In genomic region chr2:169221745-169222369, GRCh38 we compare ENCODE assay signal across 8 cellular contexts.
DNase-seq lines count a peak whose midpoint lies in the region; ATAC-seq and TF ChIP-seq lines count a peak whose summit lies in the region.

No MANE protein-coding gene starts in this region.

- no peak overlapping the region for H3K4me3 Mint-ChIP-seq in glutamatergic neuron (ENCODE audit: unreplicated experiment)

- no peaks in the 10 kb centered on the region for H3K36me3 ChIP-seq in RWPE2 (ENCODE audit: low read depth)

- H3K27me3 Mint-ChIP-seq in glutamatergic neuron (ENCODE audit: unreplicated experiment) = no peaks in the 10 kb centered on the region

- no peaks in the 10 kb centered on the region for H3K9me3 ChIP-seq in RWPE2 (ENCODE audit: severe bottlenecking)

- peak; percentile 58; the same call in 1 of the 3 replicates for ATAC-seq in RWPE2 (ENCODE audit: low read depth)
- no peak for ATAC-seq in sciatic nerve
- ATAC-seq in GM21723 (IDR thresholded peaks at IDR 0.05; ENCODE audit: unreplicated experiment) = no peak

- H3K27ac Mint-ChIP-seq in glutamatergic neuron (ENCODE audit: unreplicated experiment) = no peak overlapping the region

- no peaks in the 10 kb centered on the region for H3K36me3 Mint-ChIP-seq in glutamatergic neuron (ENCODE audit: unreplicated experiment)

- H3K9me3 Mint-ChIP-seq in glutamatergic neuron (ENCODE audit: unreplicated experiment) = no peaks in the 10 kb centered on the region

- CTCF ChIA-PET in HEK293T (lab: Yijun Ruan, JAX) = interaction anchor here (0.7 to 1.3 kb wide), 7 partner anchors 11 to 112 kb away, joined by 3 to 6 read pairs (median 4); no protein-coding TSS in a partner anchor

- no peaks in the 10 kb centered on the region for H3K4me1 ChIP-seq in RWPE2 (ENCODE audit: insufficient read depth, poor library complexity, severe bottlenecking)

- no peaks in the 10 kb centered on the region for H3K27me3 ChIP-seq in RWPE2 (ENCODE audit: insufficient read depth, poor library complexity, severe bottlenecking)

- no peak overlapping the region for H3K4me3 ChIP-seq in RWPE2 (ENCODE audit: severe bottlenecking)

- no peak overlapping the region for H3K27ac ChIP-seq in RWPE2 (ENCODE audit: poor library complexity, severe bottlenecking)

- POLR2A ChIA-PET in HEK293T (lab: Yijun Ruan, JAX) = interaction anchor here (1.0 kb wide), 1 partner anchor 10 kb away, joined by 3 read pairs; no protein-coding TSS in a partner anchor

- intact Hi-C loops in sciatic nerve (cut with DNase I) = no loop called here

- H3K4me1 Mint-ChIP-seq in glutamatergic neuron (ENCODE audit: low read depth, unreplicated experiment) = no peaks in the 10 kb centered on the region

- peak; percentile 24 for DNase-seq in ACHN
- DNase-seq in HEK293T (ENCODE audit: extremely low spot score) = peak; percentile 28
- no peak for DNase-seq in RWPE2 (ENCODE audit: low spot score)
- DNase-seq in glutamatergic neuron = no peak
- DNase-seq in activated CD8-positive, alpha-beta memory T cell treated with anti-CD3 and anti-CD28 coated beads, Interleukin-2, amount 50 U/mL, for 4 hours = no peak
- DNase-seq in sciatic nerve (ENCODE audit: low spot score) = no peak
- no peak for DNase-seq in activated naive CD4-positive, alpha-beta T cell (lab: John Stamatoyannopoulos, UW)

- in situ Hi-C loops in ACHN (cut with HindIII; ENCODE audit: low pct_ligation_motif_present, low pct_unique_long_range_greater_than_20kb, low sequenced_read_pairs) = no loop called here

- TF ChIP-seq CTCF in RWPE2 (IDR thresholded peaks at IDR 0.05; ENCODE audit: poor library complexity, severe bottlenecking) (peak; percentile 84), glutamatergic neuron (IDR thresholded peaks at IDR 0.05; ENCODE audit: partially characterized antibody, unreplicated experiment) (peak; percentile 23)

TF ChIP-seq in HEK293T, 16 proteins besides CTCF, POLR2A, EP300 and RAD21:
- TF ChIP-seq FOXA1 (IDR thresholded peaks at IDR 0.05) (no peak), SP1 (IDR thresholded peaks at IDR 0.05) (no peak), LEF1 (IDR thresholded peaks at IDR 0.05; ENCODE audit: borderline replicate concordance) (no peak), TARDBP (IDR thresholded peaks at IDR 0.05) (no peak), SUZ12 (IDR thresholded peaks at IDR 0.05) (no peak), FOXM1 (IDR thresholded peaks at IDR 0.05; ENCODE audit: borderline replicate concordance) (no peak), ARNT (IDR thresholded peaks at IDR 0.05) (no peak), FOXK2 (IDR thresholded peaks at IDR 0.05) (no peak), PKNOX1 (IDR thresholded peaks at IDR 0.05) (no peak), L3MBTL2 (conservative IDR thresholded peaks at IDR 0.05) (no peak), ELF4 (IDR thresholded peaks at IDR 0.05) (no peak), CTBP1 (IDR thresholded peaks at IDR 0.05; ENCODE audit: borderline replicate concordance) (no peak), HDGF (IDR thresholded peaks at IDR 0.05; ENCODE audit: borderline replicate concordance) (no peak), BHLHE40 (IDR thresholded peaks at IDR 0.05; ENCODE audit: borderline replicate concordance) (no peak), NFRKB (IDR thresholded peaks at IDR 0.05) (no peak), ZNF384 (IDR thresholded peaks at IDR 0.05) (no peak)

Comparison
In these comparisons a context has a peak if more than half of its experiments do, and no peak if none do; other contexts are left out.
1. DNase-seq: peak in ACHN (single experiment) and HEK293T (single experiment); none in RWPE2 (single experiment), glutamatergic neuron (single experiment), activated CD8-positive, alpha-beta memory T cell treated with anti-CD3 and anti-CD28 coated beads, Interleukin-2, amount 50 U/mL, for 4 hours (single experiment), sciatic nerve (single experiment) and activated naive CD4-positive, alpha-beta T cell (0 of 4).